ENCODE assay signal across 8 cellular contexts in genomic region chr14:55245657-55246268, GRCh38. TPM values are rescaled to one million over a fixed set of nuclear protein-coding genes. Genes with fewer than 3 reads are reported as not detected.
A peak's percentile ranks its signal among the peaks of the same experiment; 100 is the strongest.
DNase-seq lines count a peak whose midpoint lies in the region; ATAC-seq and TF ChIP-seq lines count a peak whose summit lies in the region.

No MANE protein-coding gene starts in this region.

- no peak overlapping the region for H3K9ac ChIP-seq in SK-N-SH

- TF ChIP-seq POLR2A in testis (IDR thresholded peaks at IDR 0.05), result no peak

- no peak overlapping the region for H3K27ac ChIP-seq in SK-N-SH (ENCODE audit: low read depth in 2 of 2, low read length in 1 of 2)
- peak overlapping the region in 1 of 2 donors; percentile 57 for H3K27ac ChIP-seq in testis

- ATAC-seq in HG03175 (IDR thresholded peaks at IDR 0.05; ENCODE audit: unreplicated experiment), result no peak

- H3K4me2 ChIP-seq in SK-N-SH, result no peak overlapping the region

- intact Hi-C loops in testis (cut with DNase I; ENCODE audit: low total_unique reads), result no loop called here

- H3K4me1 ChIP-seq in BE2C (no peaks in the 10 kb centered on the region), SK-N-SH (ENCODE audit: control insufficient read depth in 1 of 2, insufficient read depth in 2 of 2, low read depth in 1 of 2, low read length in 1 of 2) (no peaks in the 10 kb centered on the region; a peak in 1 of 4 replicates), testis (peaks cover 29% of the 10 kb centered on the region)

- WGBS in SK-N-SH (ENCODE audit: low lambda C conversion rate), result 49% methylated on average over 4 of the region's 4 CpGs
- 83 to 92% methylated on average over 4 of the region's 4 CpGs for WGBS in testis, 2 donors

- no peaks in the 10 kb centered on the region for H3F3A ChIP-seq in SK-N-SH (replicated peaks; ENCODE audit: insufficient read depth)

- in situ Hi-C loops in GM13976 (cut with MboI; ENCODE audit: low sequenced_read_pairs, unreplicated experiment), result no loop called here

- no peaks in the 10 kb centered on the region for H3K79me2 ChIP-seq in SK-N-SH (ENCODE audit: insufficient read depth)

- CTCF ChIA-PET in SK-N-SH (lab: Yijun Ruan, JAX), result interaction anchor here (0.5 to 3.3 kb wide), 15 partner anchors 8 to 152 kb away, joined by 3 to 31 read pairs (median 4); no protein-coding TSS in a partner anchor

- TF ChIP-seq CTCF in BE2C (IDR thresholded peaks at IDR 0.05; ENCODE audit: low read depth, low read length), result peak; percentile 90
- TF ChIP-seq CTCF in GM13976 (IDR thresholded peaks at IDR 0.05; ENCODE audit: borderline replicate concordance, control extremely low read depth, extremely low read depth, insufficient read depth, missing control alignments), result peak; percentile 51
- peak; percentile 72 for TF ChIP-seq CTCF in SK-N-SH (IDR thresholded peaks at IDR 0.05)
- TF ChIP-seq CTCF in testis (IDR thresholded peaks at IDR 0.05), result peak; percentile 40 to 53 (median 42)

- DNase-seq in BE2C (peak; percentile 23), GM13976 (ENCODE audit: low spot score) (peak; percentile 41), SK-N-SH (no peak), fibroblast of peridontal ligament (ENCODE audit: extremely low read depth) (peak; percentile 47), testis (peak; percentile 71), 8988T (no peak), NCI-H748 treated with DMSO at 0.1 percent for 48 hours (lab: John Stamatoyannopoulos, UW) (no peak)

- POLR2A ChIA-PET in SK-N-SH (lab: Yijun Ruan, JAX), result no interaction called here

- H2AFZ ChIP-seq in SK-N-SH (ENCODE audit: low read depth), result no peak overlapping the region

- no peaks in the 10 kb centered on the region for H3K9me3 ChIP-seq in BE2C
- no peaks in the 10 kb centered on the region for H3K9me3 ChIP-seq in SK-N-SH
- H3K9me3 ChIP-seq in testis, result no peaks in the 10 kb centered on the region

- peak; percentile 50 for TF ChIP-seq RAD21 in SK-N-SH (IDR thresholded peaks at IDR 0.05; ENCODE audit: low read length)

- no peaks in the 10 kb centered on the region for H4K20me1 ChIP-seq in SK-N-SH (ENCODE audit: insufficient read depth)

- H3K4me3 ChIP-seq in BE2C (ENCODE audit: low read depth, low read length) (no peak overlapping the region), SK-N-SH (ENCODE audit: low read depth in 2 of 2, low read length in 1 of 2) (no peak overlapping the region), testis (no peak overlapping the region)

- H3K36me3 ChIP-seq in BE2C (no peaks in the 10 kb centered on the region), SK-N-SH (replicated peaks in 1 of 2; ENCODE audit: control insufficient read depth in 1 of 2, insufficient read depth in 2 of 2, low read length in 1 of 2) (no peaks in the 10 kb centered on the region), testis (ENCODE audit: low read depth, missing control alignments) (no peaks in the 10 kb centered on the region)

- H3K27me3 ChIP-seq in BE2C (peaks cover 11% of the 10 kb centered on the region), SK-N-SH (ENCODE audit: insufficient read depth) (peaks cover 7% of the 10 kb centered on the region), testis (no peaks in the 10 kb centered on the region)

- TF ChIP-seq EP300 in SK-N-SH (IDR thresholded peaks at IDR 0.05; ENCODE audit: borderline replicate concordance in 1 of 2, low read depth in 1 of 2, low read length in 1 of 2), result no peak

- no peaks in the 10 kb centered on the region for H3K9me2 ChIP-seq in SK-N-SH

TF ChIP-seq in SK-N-SH, 30 proteins besides CTCF, POLR2A, EP300 and RAD21:
- TF ChIP-seq SMC3 (IDR thresholded peaks at IDR 0.05; ENCODE audit: low read depth, low read length), result peak; percentile 52
- TF ChIP-seq ZBTB33 (IDR thresholded peaks at IDR 0.05; ENCODE audit: borderline replicate concordance, low read depth), result no peak

RNA-seq across cellular contexts. Expression of gene FBXO34, which starts 25.5 kb away (rescaled TPM):
- 23.1 TPM for polyA plus RNA-seq in BE2C (2012; ENCODE audit: insufficient read depth, insufficient read length, low read depth)
- polyA plus RNA-seq in SK-N-SH (2012; rRNA removed) (10.0 and 13.2 TPM in 2 replicates), testis (ENCODE audit: insufficient read depth, low read depth, low replicate concordance) (62.1 TPM)
- 9.3 and 10.9 TPM in 2 replicates for polyA plus RNA-seq in SK-N-SH (2012; cell fraction: cytosol; rRNA removed)
- polyA plus RNA-seq in SK-N-SH (2012; cell fraction: nucleus; rRNA removed), result 17.6 and 23.1 TPM in 2 replicates
- total RNA-seq in testis, result 10 to 100 TPM; 84.4 to 91.7 TPM

RNA-seq across cellular contexts. Expression of gene DLGAP5, which starts 54.4 kb away (rescaled TPM):
- polyA plus RNA-seq in BE2C (2012; ENCODE audit: insufficient read depth, insufficient read length, low read depth), result 1.3 TPM
- 6.2 and 6.4 TPM in 2 replicates for polyA plus RNA-seq in SK-N-SH (2012; rRNA removed)
- 8.8 and 11.0 TPM in 2 replicates for polyA plus RNA-seq in SK-N-SH (2012; cell fraction: cytosol; rRNA removed)
- polyA plus RNA-seq in SK-N-SH (2012; cell fraction: nucleus; rRNA removed), result 2.9 and 7.2 TPM in 2 replicates
- 10 to 100 TPM; 11.2 to 17.2 TPM for total RNA-seq in testis
- 15.2 TPM for polyA plus RNA-seq in testis (ENCODE audit: insufficient read depth, low read depth, low replicate concordance)

Comparison
In these comparisons a context has a peak if more than half of its experiments do, and no peak if none do; other contexts are left out.
1. DNase-seq: peak in BE2C (single experiment), GM13976 (single experiment), fibroblast of peridontal ligament (single experiment) and testis (single experiment); none in SK-N-SH (single experiment), 8988T (single experiment) and NCI-H748 treated with DMSO at 0.1 percent for 48 hours (single experiment).
2. Peak in every context shown above with its lines, with median percentiles within 50 percentile points of each other: CTCF ChIP-seq.